1 cellular context compared by ENCODE assay signal in genomic region chr1:231219422-231220401, GRCh38.
TF ChIP-seq lines count a peak whose summit lies in the region.

No MANE protein-coding gene starts in this region.

TF ChIP-seq in HepG2, 621 proteins besides CTCF, POLR2A, EP300 and RAD21 (continued from another document):
- TF ChIP-seq FOXP4 (CRISPR knock-in tag; IDR thresholded peaks at IDR 0.05): peak; percentile 69; the same call in 1 of the 2 replicates
- TF ChIP-seq FOXO1 (CRISPR knock-in tag; IDR thresholded peaks at IDR 0.05): peak; percentile 22; the same call in 1 of the 2 replicates
- TF ChIP-seq HNF1A (IDR thresholded peaks at IDR 0.05; ENCODE audit: low read depth): no peak; the same call in 1 of the 2 replicates
- peak; percentile 40; the same call in 1 of the 2 replicates for TF ChIP-seq HNF1A (CRISPR knock-in tag; IDR thresholded peaks at IDR 0.05; ENCODE audit: borderline replicate concordance)
- TF ChIP-seq ISL2 (CRISPR knock-in tag; IDR thresholded peaks at IDR 0.05): peak; percentile 90
- TF ChIP-seq RXRB (CRISPR knock-in tag; IDR thresholded peaks at IDR 0.05; ENCODE audit: borderline replicate concordance): peak; percentile 73; the same call in 1 of the 2 replicates
- TF ChIP-seq GATAD2A (CRISPR knock-in tag; IDR thresholded peaks at IDR 0.05): peak; percentile 75
- peak; percentile 33; the same call in 1 of the 2 replicates for TF ChIP-seq ZNF331 (CRISPR knock-in tag; IDR thresholded peaks at IDR 0.05)
- TF ChIP-seq SOX6 (IDR thresholded peaks at IDR 0.05): no peak
- peak; percentile 80 for TF ChIP-seq SOX6 (CRISPR knock-in tag; IDR thresholded peaks at IDR 0.05)
- peak; percentile 79 for TF ChIP-seq EHMT2 (IDR thresholded peaks at IDR 0.05; ENCODE audit: borderline replicate concordance, low read depth, low read length)
- TF ChIP-seq SMAD9 (CRISPR knock-in tag; IDR thresholded peaks at IDR 0.05): no peak
- no peak for TF ChIP-seq ZNF232 (CRISPR knock-in tag; IDR thresholded peaks at IDR 0.05; ENCODE audit: borderline replicate concordance)
- no peak for TF ChIP-seq LCORL (IDR thresholded peaks at IDR 0.05)
- peak; percentile 88 for TF ChIP-seq LCORL (CRISPR knock-in tag; IDR thresholded peaks at IDR 0.05)
- TF ChIP-seq ATF1 (CRISPR knock-in tag; IDR thresholded peaks at IDR 0.05): peak; percentile 37; the same call in 1 of the 2 replicates
- TF ChIP-seq ZNF34 (CRISPR knock-in tag; IDR thresholded peaks at IDR 0.05; ENCODE audit: borderline replicate concordance): no peak
- TF ChIP-seq SIX1 (CRISPR knock-in tag; IDR thresholded peaks at IDR 0.05; ENCODE audit: borderline replicate concordance): peak; percentile 19; the same call in 1 of the 2 replicates
- no peak for TF ChIP-seq ZNF296 (CRISPR knock-in tag; conservative IDR thresholded peaks at IDR 0.05)
- TF ChIP-seq TCF7 (IDR thresholded peaks at IDR 0.05; ENCODE audit: low read depth): peak; percentile 91
- TF ChIP-seq ZNF567 (CRISPR knock-in tag; IDR thresholded peaks at IDR 0.05; ENCODE audit: borderline replicate concordance): no peak
- peak; percentile 38; the same call in 1 of the 2 replicates for TF ChIP-seq ZFY (CRISPR knock-in tag; IDR thresholded peaks at IDR 0.05)
- peak; percentile 59 for TF ChIP-seq ASH2L (IDR thresholded peaks at IDR 0.05; ENCODE audit: insufficient read length, low read depth, low read length)
- TF ChIP-seq NCOA2 (CRISPR knock-in tag; IDR thresholded peaks at IDR 0.05): peak; percentile 85
- no peak for TF ChIP-seq KLF15 (CRISPR knock-in tag; IDR thresholded peaks at IDR 0.05; ENCODE audit: borderline replicate concordance)
- peak; percentile 38; the same call in 1 of the 2 replicates for TF ChIP-seq NR2F6 (IDR thresholded peaks at IDR 0.05)
- TF ChIP-seq NR2F6 (CRISPR knock-in tag; IDR thresholded peaks at IDR 0.05): 0 out of 2 replicates have a peak, but pooled peaks have one; percentile 48
- no peak for TF ChIP-seq ZNF136 (CRISPR knock-in tag; IDR thresholded peaks at IDR 0.05; ENCODE audit: low read depth)
- peak; percentile 56; the same call in 1 of the 2 replicates for TF ChIP-seq FOXJ3 (CRISPR knock-in tag; IDR thresholded peaks at IDR 0.05; ENCODE audit: borderline replicate concordance)
- TF ChIP-seq POLR2G (IDR thresholded peaks at IDR 0.05; ENCODE audit: low read depth, low read length): no peak
